In the genomic region with DNA sequence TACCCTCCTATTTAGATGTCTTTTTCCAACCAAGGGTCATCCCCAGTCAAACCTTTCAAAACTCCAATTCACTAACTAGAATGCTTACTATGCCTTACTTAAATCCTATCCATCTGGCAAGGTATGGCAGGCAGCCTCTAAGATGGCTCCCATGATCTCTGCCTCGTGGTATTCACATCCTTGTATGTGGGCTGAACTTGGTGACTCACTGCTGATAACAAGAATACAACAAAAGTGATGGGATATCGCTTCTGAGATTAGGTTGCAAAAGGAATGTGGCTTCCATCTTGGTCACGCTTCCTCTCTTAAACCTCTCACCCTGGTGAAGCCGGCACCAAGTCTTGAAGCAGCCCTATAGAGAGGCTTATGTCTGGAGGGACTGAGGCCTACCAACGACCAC, we compare ENCODE assay signal across 12 cellular contexts. TPM values are rescaled to one million over a fixed set of nuclear protein-coding genes. Genes with fewer than 3 reads are reported as not detected.
DNase-seq lines count a peak whose midpoint lies in the region; ATAC-seq and TF ChIP-seq lines count a peak whose summit lies in the region.
"Had no signal": no experiment of that assay in that cellular context is flagged by ENCODE, and none has a peak within 500 bp of the region (broad histone marks: within the 10 kb centered on the region; RNA-seq: fewer than 3 reads in every experiment).

No MANE protein-coding gene starts in this region.

- H3K4me3 ChIP-seq in cardiac muscle cell: no peak overlapping the region
- H3K4me3 ChIP-seq: BLaER1 had no signal

- ATAC-seq in left ventricle myocardium superior (no peak), left lobe of liver (no peak), HG02678 (IDR thresholded peaks at IDR 0.05; ENCODE audit: unreplicated experiment) (no peak)
- ATAC-seq: activated CD8-positive, alpha-beta memory T cell treated with anti-CD3 and anti-CD28 coated beads, Interleukin-2, amount 10 ng/mL, durations not matched to agents 7 days and 5 days had no signal

- peak overlapping the region; percentile 23 for H3K4me3 Mint-ChIP-seq in type B pancreatic cell
- H3K4me3 Mint-ChIP-seq: activated CD8-positive, alpha-beta memory T cell treated with anti-CD3 and anti-CD28 coated beads, Interleukin-2, amount 10 ng/mL, durations not matched to agents 7 days and 5 days had no signal

- DNase-seq in cardiac muscle cell (ENCODE audit: low read depth in 1 of 2, low spot score in 1 of 2) (peak in 1 of 2 donors; percentile 82), left ventricle myocardium superior (no peak), RPMI7951 (ENCODE audit: low read depth) (peak; percentile 71), glomerular visceral epithelial cell (ENCODE audit: extremely low spot score) (peak; percentile 34), type B pancreatic cell (ENCODE audit: extremely low spot score, unreplicated experiment) (no peak), left lobe of liver (ENCODE audit: low spot score) (no peak)
- DNase-seq in stimulated activated CD4-positive, alpha-beta T cell treated with anti-CD3 and anti-CD28 coated beads, Interleukin-2, amount 100 ng/mL, for 48 hours: no peak
- DNase-seq: activated CD8-positive, alpha-beta memory T cell treated with anti-CD3 and anti-CD28 coated beads, Interleukin-2, amount 10 ng/mL, durations not matched to agents 7 days and 5 days; caudate nucleus; NCI-H2227 treated with DMSO at 0.1 percent for 48 hours had no signal

- no peaks in the 10 kb centered on the region for H3K36me3 Mint-ChIP-seq in type B pancreatic cell

- no peaks in the 10 kb centered on the region for H3K9me3 ChIP-seq in cardiac muscle cell (ENCODE audit: low read depth)
- H3K9me3 ChIP-seq: BLaER1 had no signal

- intact Hi-C loops in left ventricle myocardium superior (cut with micrococcal nuclease): no loop called here

- TF ChIP-seq CTCF in cardiac muscle cell (IDR thresholded peaks at IDR 0.05; ENCODE audit: low read depth, low read length) (no peak), type B pancreatic cell (conservative IDR thresholded peaks at IDR 0.05) (no peak)

- peak overlapping the region; percentile 97 for H3K27ac ChIP-seq in cardiac muscle cell
- H3K27ac ChIP-seq: BLaER1 had no signal

- H3K4me1 ChIP-seq in cardiac muscle cell (ENCODE audit: low read depth): peaks cover 30% of the 10 kb centered on the region

- H3K27ac Mint-ChIP-seq in type B pancreatic cell: peak overlapping the region; percentile 44
- H3K27ac Mint-ChIP-seq: activated CD8-positive, alpha-beta memory T cell treated with anti-CD3 and anti-CD28 coated beads, Interleukin-2, amount 10 ng/mL, durations not matched to agents 7 days and 5 days had no signal

- no peaks in the 10 kb centered on the region for H3K9me3 Mint-ChIP-seq in type B pancreatic cell

- no peaks in the 10 kb centered on the region for H3K27me3 Mint-ChIP-seq in type B pancreatic cell
- H3K27me3 Mint-ChIP-seq: activated CD8-positive, alpha-beta memory T cell treated with anti-CD3 and anti-CD28 coated beads, Interleukin-2, amount 10 ng/mL, durations not matched to agents 7 days and 5 days had no signal

- H3K36me3 ChIP-seq in cardiac muscle cell: no peaks in the 10 kb centered on the region
- H3K36me3 ChIP-seq: BLaER1 had no signal

- no peaks in the 10 kb centered on the region for H3K27me3 ChIP-seq in cardiac muscle cell
- H3K27me3 ChIP-seq: BLaER1 had no signal

- H3K4me1 Mint-ChIP-seq in type B pancreatic cell (ENCODE audit: unreplicated experiment): peaks cover 27% of the 10 kb centered on the region

RNA-seq across cellular contexts. Expression of a gene that starts 29.6 kb away (rescaled TPM):
- 0.99 and 1.6 TPM in 2 replicates for total RNA-seq in cardiac muscle cell
- polyA plus RNA-seq in cardiac muscle cell: 1.8 and 4.0 TPM in 2 replicates
- 0.97 TPM for total RNA-seq in left ventricle myocardium superior
- under 0.01 TPM in 1 of 2 replicates, not detected in the other for total RNA-seq in RPMI7951 (2014; rRNA removed; shearing (Covaris generic))
- 0.24 and 1.1 TPM in 2 replicates for total RNA-seq in type B pancreatic cell (ENCODE audit: low replicate concordance)
- 184 TPM for total RNA-seq in left lobe of liver

RNA-seq across cellular contexts. Expression of a gene that starts 38.2 kb away (rescaled TPM):
- total RNA-seq in cardiac muscle cell (9.1 and 13.7 TPM in 2 replicates), left ventricle myocardium superior (4.1 TPM), type B pancreatic cell (ENCODE audit: low replicate concordance) (7.2 and 19.2 TPM in 2 replicates), left lobe of liver (4.1 TPM)
- 4.0 and 5.9 TPM in 2 replicates for polyA plus RNA-seq in cardiac muscle cell
- 3.7 and 4.2 TPM in 2 replicates for total RNA-seq in RPMI7951 (2014; rRNA removed; shearing (Covaris generic))

Comparison
In these comparisons a context has a peak if more than half of its experiments do, and no peak if none do; other contexts are left out.
1. DNase-seq: peak in RPMI7951 (single experiment) and glomerular visceral epithelial cell (single experiment); none in left ventricle myocardium superior (single experiment), type B pancreatic cell (single experiment), left lobe of liver (single experiment) and stimulated activated CD4-positive, alpha-beta T cell treated with anti-CD3 and anti-CD28 coated beads, Interleukin-2, amount 100 ng/mL, for 48 hours (0 of 2).
2. RNA of a gene that starts 29.6 kb away (total RNA-seq): 184 TPM in left lobe of liver (single experiment); 0.99 to 1.6 TPM in cardiac muscle cell, 0.97 TPM in left ventricle myocardium superior (single experiment), 0.24 to 1.1 TPM in type B pancreatic cell and under 0.01 TPM in RPMI7951; every median in the first group is over 10 times any median in the second.